8 cellular contexts compared by ENCODE assay signal in genomic region chr9:35812025-35812602, GRCh38. TPM values are rescaled to one million over a fixed set of nuclear protein-coding genes. Genes with fewer than 3 reads are reported as not detected.
DNase-seq lines count a peak whose midpoint lies in the region; ATAC-seq and TF ChIP-seq lines count a peak whose summit lies in the region.

Gene SPAG8 (minus strand): TSS chr9:35812262. CDS start chr9:35812147, 115 bp downstream.

- H3K27ac ChIP-seq in dorsolateral prefrontal cortex: peak within 1 kb of the TSS; percentile 35 to 100 (median 87)
- H3K27ac ChIP-seq in right lobe of liver: peak within 1 kb of the TSS; percentile 2 to 99 (median 36)

- H3K36me3 ChIP-seq in BJ (ENCODE audit: control insufficient read depth, insufficient read depth, low read length) (peaks cover 9% of the 10 kb centered on the region), right lobe of liver (peaks cover 0 to 12% (median 0%) of the 10 kb centered on the region in 4 donors)

- TF ChIP-seq POLR2A in right lobe of liver (IDR thresholded peaks at IDR 0.05): peak; percentile 23

- TF ChIP-seq CTCF in BJ (IDR thresholded peaks at IDR 0.05; ENCODE audit: insufficient read depth, low read depth, low read length) (no peak), dorsolateral prefrontal cortex (IDR thresholded peaks at IDR 0.05 in 54 of 56, conservative IDR thresholded peaks at IDR 0.05 in 2 of 56; ENCODE audit: low read depth in 1 of 56, partially characterized antibody in 56 of 56) (peak in 32 of 56 donors; percentile 8 to 61 (median 28)), right lobe of liver (IDR thresholded peaks at IDR 0.05) (no peak)

- H3K4me3 ChIP-seq in BJ (ENCODE audit: low read depth, low read length) (peak within 1 kb of the TSS; percentile 48), dorsolateral prefrontal cortex (peak within 1 kb of the TSS; percentile 27 to 95 (median 72)), right lobe of liver (peak within 1 kb of the TSS; percentile 23 to 59 (median 37))

- CTCF ChIA-PET in BJ (lab: Yijun Ruan, JAX): interaction anchor here (0.6 to 5.0 kb wide), 10 partner anchors 13 to 184 kb away, joined by 3 to 46 read pairs (median 4); partner anchors contain the start of genes FAM221B and NPR2

- intact Hi-C loops in dorsolateral prefrontal cortex (cut with DNase I) (loop anchor here (2.0 to 5.0 kb wide), 5 partner anchors 70 to 710 kb away; partner anchors contain the start of genes CCDC107 (in 1 of the 2), CREB3 (in 1 of the 2), RMRP (in 1 of the 2) and STOML2 (in 1 of the 2)), right lobe of liver (cut with DNase I) (no loop called here)

- WGBS in right lobe of liver (ENCODE audit: insufficient coverage, low coverage, low lambda C conversion rate, missing lambda C conversion rate): 9% methylated on average over 5 of the region's 28 CpGs

- peak; percentile 83 for DNase-seq in BJ (ENCODE audit: low read depth)
- DNase-seq in NCI-H524 treated with DMSO at 0.1 percent for 48 hours (lab: John Stamatoyannopoulos, UW): peak; percentile 81
- peak; percentile 90 to 91 for DNase-seq in activated CD4-positive, alpha-beta T cell treated with anti-CD3 and anti-CD28 coated beads, Interleukin-2, amount 50 U/mL, for 4 hours
- DNase-seq in dorsolateral prefrontal cortex: peak; percentile 88 to 98 (median 96)
- peak; percentile 88 to 95 (median 94) for DNase-seq in right lobe of liver
- DNase-seq in stimulated activated CD4-positive, alpha-beta T cell treated with anti-CD3 and anti-CD28 coated beads, Interleukin-4, amount 100 ng/mL, for 24 hours: peak; percentile 96

- H3K27me3 ChIP-seq in BJ (ENCODE audit: control insufficient read depth, insufficient read depth, low read length) (no peaks in the 10 kb centered on the region), dorsolateral prefrontal cortex (no peaks in the 10 kb centered on the region), right lobe of liver (no peaks in the 10 kb centered on the region)

- ATAC-seq in GM19324 (IDR thresholded peaks at IDR 0.05; ENCODE audit: low FRiP score, unreplicated experiment): peak; percentile 53
- ATAC-seq in HG03460 (IDR thresholded peaks at IDR 0.05; ENCODE audit: unreplicated experiment): peak; percentile 55
- peak; percentile 55 to 66 (median 56) for ATAC-seq in right lobe of liver

- peaks cover 0 to 27% (median 17%) of the 10 kb centered on the region in 4 donors for H3K4me1 ChIP-seq in right lobe of liver

- POLR2A ChIA-PET in BJ (lab: Charles Lee): interaction anchor here (0.6 kb wide), 1 partner anchor 18 kb away, joined by 3 read pairs; no protein-coding TSS in a partner anchor

- H3K9me3 ChIP-seq in right lobe of liver: no peaks in the 10 kb centered on the region

RNA-seq across cellular contexts. Expression of gene SPAG8, which starts in this region (rescaled TPM):
- 0.50 and 0.85 TPM in 2 replicates for polyA plus RNA-seq in BJ (2011; rRNA removed)
- polyA minus RNA-seq in BJ (2011; rRNA and poly(A)+ RNA removed): 0.31 and 0.62 TPM in 2 replicates
- total RNA-seq in dorsolateral prefrontal cortex: 10 to 100 TPM in 42 of 120 experiments, 1 to 10 TPM in 78; 2.9 to 19.2 (median 9.0) TPM
- total RNA-seq in right lobe of liver: 1 to 10 TPM in 1 of 6 experiments, under 1 TPM in 2, not detected in 3; 0.42 to 1.3 (median 0.80) TPM

Comparison
In these comparisons a context has a peak if more than half of its experiments do, and no peak if none do; other contexts are left out.
1. Peak in every context shown above with its lines: DNase-seq, ATAC-seq, H3K4me3 ChIP-seq and H3K27ac ChIP-seq.
2. Peak in DNase-seq and H3K4me3 ChIP-seq in BJ; RNA of the gene not detected or under 1 TPM.
3. CTCF ChIP-seq: peak in dorsolateral prefrontal cortex (32 of 56); none in BJ (single experiment) and right lobe of liver (0 of 4).
4. intact Hi-C loops: an anchor here in dorsolateral prefrontal cortex (2.0 to 5.0 kb wide); none called in right lobe of liver.